27 cellular contexts compared by ENCODE assay signal in the genomic region with DNA sequence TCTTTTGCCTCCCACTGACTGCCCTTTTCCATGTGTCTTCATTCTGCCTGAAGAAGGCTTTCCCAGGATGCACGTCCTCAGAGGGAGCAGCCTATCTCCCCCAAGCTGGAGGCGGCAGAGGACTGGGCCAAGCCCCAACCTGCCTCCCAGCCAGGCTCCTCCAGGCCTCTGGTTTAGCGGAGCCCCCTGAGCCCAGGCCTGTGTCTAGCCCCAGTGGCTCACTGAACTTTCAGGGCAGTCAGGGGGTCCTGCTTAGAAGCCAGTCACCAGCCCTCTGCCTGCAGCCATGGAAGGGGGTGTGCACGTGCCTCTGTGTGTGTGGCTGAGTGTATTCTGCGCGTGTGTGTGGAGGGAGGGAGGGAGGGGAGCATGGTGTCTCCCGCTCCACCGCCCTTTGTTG. TPM values are rescaled to one million over a fixed set of nuclear protein-coding genes. Genes with fewer than 3 reads are reported as not detected.
DNase-seq lines count a peak whose midpoint lies in the region; ATAC-seq and TF ChIP-seq lines count a peak whose summit lies in the region.
"Had no signal": no experiment of that assay in that cellular context is flagged by ENCODE, and none has a peak within 500 bp of the region (broad histone marks: within the 10 kb centered on the region; RNA-seq: fewer than 3 reads in every experiment).

No MANE protein-coding gene starts in this region.

- TF ChIP-seq POLR2A in uterus (IDR thresholded peaks at IDR 0.05), result no peak
- no peak for TF ChIP-seq POLR2A in thyroid gland (IDR thresholded peaks at IDR 0.05)

- H3K36me3 ChIP-seq in uterus (no peaks in the 10 kb centered on the region), thyroid gland (peaks cover 59 to 62% of the 10 kb centered on the region in 2 donors)

- DNase-seq in activated naive CD4-positive, alpha-beta T cell treated with anti-CD3 and anti-CD28 coated beads, Interleukin-2, amount 50 U/mL, for 72 hours (ENCODE audit: low spot score in 2 of 2), result no peak
- no peak for DNase-seq in activated naive CD4-positive, alpha-beta T cell (lab: John Stamatoyannopoulos, UW)
- DNase-seq in RWPE1 (ENCODE audit: low spot score) (no peak), endothelial cell (ENCODE audit: low spot score) (no peak), sciatic nerve (ENCODE audit: low spot score) (peak; percentile 42), uterus (no peak), thyroid gland (no peak), NCI-H1048 (lab: John Stamatoyannopoulos, UW) (no peak)
- DNase-seq: activated CD4-positive, CD25-positive, alpha-beta regulatory T cell treated with anti-CD3 and anti-CD28 coated beads, Interleukin-2, amount 50 U/mL, for 72 hours; activated CD8-positive, alpha-beta memory T cell treated with anti-CD3 and anti-CD28 coated beads, Interleukin-2, amount 10 ng/mL, durations not matched to agents 7 days and 5 days; C1 segment of cervical spinal cord; DMS79 treated with DMSO at 0.1 percent for 48 hours; effector CD4-positive, alpha-beta T cell; GF-D8; glutamatergic neuron; Karpas-422; lower lobe of right lung; NCI-H1436 treated with DMSO at 0.1 percent for 48 hours; NCI-H2107; NCI-H446 treated with DMSO at 0.1 percent for 48 hours; NCI-H82; right cardiac atrium; stimulated activated CD4-positive, alpha-beta T cell treated with anti-CD3 and anti-CD28 coated beads, Interleukin-12 subunit alpha, Interleukin-12 subunit beta, amount 100 ng/mL, for 4 hours; stimulated activated CD4-positive, alpha-beta T cell treated with anti-CD3 and anti-CD28 coated beads, Interleukin-4, amount 100 ng/mL, for 1 hour had no signal

- no peak overlapping the region for H3K4me3 ChIP-seq in uterus
- H3K4me3 ChIP-seq in thyroid gland (replicated peaks in 1 of 3), result no peak overlapping the region
- H3K4me3 ChIP-seq: lower lobe of right lung, mucosa of descending colon had no signal

- H3K27ac ChIP-seq in RWPE1, result peak overlapping the region; percentile 45
- no peak overlapping the region for H3K27ac ChIP-seq in uterus
- H3K27ac ChIP-seq in thyroid gland, result no peak overlapping the region
- H3K27ac ChIP-seq: lower lobe of right lung had no signal

- POLR2A ChIA-PET in RWPE1 (lab: Yijun Ruan, JAX; ENCODE audit: low non-redundant PET), result no interaction called here

- peaks cover 20% of the 10 kb centered on the region for H3K4me1 Mint-ChIP-seq in endothelial cell (ENCODE audit: unreplicated experiment)

- H3K27me3 ChIP-seq in uterus, result no peaks in the 10 kb centered on the region
- H3K27me3 ChIP-seq in thyroid gland, result no peaks in the 10 kb centered on the region

- peaks cover 21 to 26% of the 10 kb centered on the region in 2 donors for H3K36me3 Mint-ChIP-seq in activated naive CD4-positive, alpha-beta T cell treated with anti-CD3 and anti-CD28 coated beads, Interleukin-2, amount 50 U/mL, for 72 hours
- peaks cover 55% of the 10 kb centered on the region for H3K36me3 Mint-ChIP-seq in endothelial cell (ENCODE audit: low read depth, unreplicated experiment)

- no peak for ATAC-seq in activated naive CD4-positive, alpha-beta T cell treated with anti-CD3 and anti-CD28 coated beads, Interleukin-2, amount 50 U/mL, for 72 hours
- ATAC-seq in sciatic nerve, result peak; percentile 5
- ATAC-seq: activated CD8-positive, alpha-beta memory T cell treated with anti-CD3 and anti-CD28 coated beads, Interleukin-2, amount 10 ng/mL, durations not matched to agents 7 days and 5 days; mucosa of descending colon had no signal

- CTCF ChIA-PET in RWPE1 (lab: Yijun Ruan, JAX), result interaction anchor here (0.6 to 0.7 kb wide), 2 partner anchors 16 to 86 kb away, joined by 6 to 8 read pairs; no protein-coding TSS in a partner anchor

- H3K27ac Mint-ChIP-seq in activated naive CD4-positive, alpha-beta T cell treated with anti-CD3 and anti-CD28 coated beads, Interleukin-2, amount 50 U/mL, for 72 hours, result peak overlapping the region; percentile 63 to 88
- no peak overlapping the region for H3K27ac Mint-ChIP-seq in endothelial cell (ENCODE audit: unreplicated experiment)
- H3K27ac Mint-ChIP-seq: activated CD8-positive, alpha-beta memory T cell treated with anti-CD3 and anti-CD28 coated beads, Interleukin-2, amount 10 ng/mL, durations not matched to agents 7 days and 5 days had no signal

- H3K4me3 Mint-ChIP-seq in endothelial cell (ENCODE audit: unreplicated experiment), result peak overlapping the region; percentile 83
- H3K4me3 Mint-ChIP-seq: activated CD8-positive, alpha-beta memory T cell treated with anti-CD3 and anti-CD28 coated beads, Interleukin-2, amount 10 ng/mL, durations not matched to agents 7 days and 5 days; brain; neural crest cell had no signal

- TF ChIP-seq CTCF in RWPE1 (conservative IDR thresholded peaks at IDR 0.05; ENCODE audit: low read depth) (no peak), endothelial cell (IDR thresholded peaks at IDR 0.05; ENCODE audit: unreplicated experiment) (no peak), uterus (IDR thresholded peaks at IDR 0.05) (no peak), thyroid gland (IDR thresholded peaks at IDR 0.05) (no peak)

- H3K9me3 Mint-ChIP-seq in activated naive CD4-positive, alpha-beta T cell treated with anti-CD3 and anti-CD28 coated beads, Interleukin-2, amount 50 U/mL, for 72 hours, result no peaks in the 10 kb centered on the region
- H3K9me3 Mint-ChIP-seq in endothelial cell (ENCODE audit: unreplicated experiment), result no peaks in the 10 kb centered on the region
- H3K9me3 Mint-ChIP-seq: neural crest cell had no signal

- H3K9me3 ChIP-seq in uterus (no peaks in the 10 kb centered on the region), thyroid gland (no peaks in the 10 kb centered on the region)
- H3K9me3 ChIP-seq: lower lobe of right lung, mucosa of descending colon had no signal

- intact Hi-C loops in sciatic nerve (cut with DNase I), result no loop called here
- intact Hi-C loops in uterus (cut with DNase I; ENCODE audit: low total_unique reads), result no loop called here
- intact Hi-C loops in thyroid gland (cut with DNase I), result no loop called here

- H3K4me1 ChIP-seq in uterus (no peaks in the 10 kb centered on the region), thyroid gland (peaks cover 0 to under 1% of the 10 kb centered on the region in 2 donors)

- H3K27me3 Mint-ChIP-seq in endothelial cell (ENCODE audit: unreplicated experiment), result peaks cover 7% of the 10 kb centered on the region
- H3K27me3 Mint-ChIP-seq: activated CD8-positive, alpha-beta memory T cell treated with anti-CD3 and anti-CD28 coated beads, Interleukin-2, amount 10 ng/mL, durations not matched to agents 7 days and 5 days had no signal

- WGBS in thyroid gland, 2 donors, result 86 to 98% methylated on average over 7 to 8 of the region's 8 CpGs

RNA-seq across cellular contexts. Expression of a gene that starts 10.4 kb away (rescaled TPM):
- total RNA-seq in activated naive CD4-positive, alpha-beta T cell treated with anti-CD3 and anti-CD28 coated beads, Interleukin-2, amount 50 U/mL, for 72 hours, result 100 to 1,000 TPM; 289 to 376 TPM
- total RNA-seq in endothelial cell (ENCODE audit: unreplicated experiment) (92.7 TPM), sciatic nerve (61.7 TPM), uterus (10 to 100 TPM; 25.0 to 93.8 (median 64.2) TPM), thyroid gland (10 to 100 TPM; 32.8 to 55.8 (median 40.6) TPM)

RNA-seq across cellular contexts. Expression of a gene that starts 33.2 kb away (rescaled TPM):
- total RNA-seq in activated naive CD4-positive, alpha-beta T cell treated with anti-CD3 and anti-CD28 coated beads, Interleukin-2, amount 50 U/mL, for 72 hours, result 100 to 1,000 TPM in 1 of 2 donors, 10 to 100 TPM in 1; 76.0 to 213 TPM
- total RNA-seq in endothelial cell (ENCODE audit: unreplicated experiment) (65.1 TPM), sciatic nerve (69.7 TPM), uterus (10 to 100 TPM in 3 of 4 donors, 1 to 10 TPM in 1; 7.4 to 63.7 (median 22.5) TPM), thyroid gland (10 to 100 TPM; 27.9 to 36.8 (median 31.5) TPM)

RNA-seq across cellular contexts. Expression of a gene that starts 47.5 kb away (rescaled TPM):
- total RNA-seq in activated naive CD4-positive, alpha-beta T cell treated with anti-CD3 and anti-CD28 coated beads, Interleukin-2, amount 50 U/mL, for 72 hours, result 10 to 100 TPM; 11.6 to 16.5 TPM
- total RNA-seq in endothelial cell (ENCODE audit: unreplicated experiment) (7.3 TPM), sciatic nerve (40.7 TPM), uterus (10 to 100 TPM in 3 of 4 donors, 1 to 10 TPM in 1; 7.7 to 48.8 (median 19.1) TPM), thyroid gland (10 to 100 TPM; 50.5 to 59.9 (median 54.4) TPM)
